In the genomic region with DNA sequence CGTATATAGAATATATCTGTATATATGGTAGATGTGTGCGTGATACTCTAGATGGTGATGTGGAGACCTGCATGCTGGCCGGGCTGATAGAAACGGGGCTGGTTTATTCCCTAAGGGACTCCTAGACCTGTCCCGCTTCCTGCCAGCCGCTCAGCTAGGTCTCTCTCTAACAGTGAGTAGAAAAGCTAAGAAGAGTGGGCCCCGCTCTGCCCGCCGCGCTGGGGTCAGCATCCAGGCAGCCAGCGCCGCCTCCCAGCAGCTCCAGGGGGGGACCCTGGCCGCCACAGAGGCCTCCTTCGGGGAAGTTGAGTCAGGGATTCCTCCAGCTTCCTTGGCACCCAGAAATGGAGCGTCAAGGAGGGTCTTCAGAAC, we compare ENCODE assay signal across 8 cellular contexts. TPM values are rescaled to one million over a fixed set of nuclear protein-coding genes. Genes with fewer than 3 reads are reported as not detected.
DNase-seq lines count a peak whose midpoint lies in the region; ATAC-seq, FAIRE-seq and TF ChIP-seq lines count a peak whose summit lies in the region.

No MANE protein-coding gene starts in this region.

- H2AFZ ChIP-seq in astrocyte (ENCODE audit: low read depth, low read length): no peak overlapping the region

- POLR2A ChIA-PET in CD4-positive, alpha-beta memory T cell (lab: Charles Lee; ENCODE audit: partially characterized antibody): interaction anchor here (0.7 to 2.0 kb wide), 11 partner anchors 8 to 143 kb away, joined by 3 to 10 read pairs (median 4); partner anchors contain the start of gene ST6GALNAC2

- H3K9ac ChIP-seq in astrocyte (ENCODE audit: low read length): no peak overlapping the region

- intact Hi-C loops in CD4-positive, alpha-beta memory T cell (cut with micrococcal nuclease): no loop called here

- no peaks in the 10 kb centered on the region for H3K27me3 ChIP-seq in CD4-positive, alpha-beta memory T cell (ENCODE audit: insufficient read depth, low read length)
- no peaks in the 10 kb centered on the region for H3K27me3 ChIP-seq in astrocyte (ENCODE audit: insufficient read depth, low read length)

- no peaks in the 10 kb centered on the region for H3K9me3 ChIP-seq in CD4-positive, alpha-beta memory T cell (ENCODE audit: control insufficient read depth in 1 of 2, low read length in 2 of 2)
- no peaks in the 10 kb centered on the region for H3K9me3 ChIP-seq in astrocyte (ENCODE audit: insufficient read depth, low read depth, low read length)

- H3K79me2 ChIP-seq in astrocyte (ENCODE audit: insufficient read depth, low read length): no peaks in the 10 kb centered on the region

- FAIRE-seq in astrocyte (lab: Jason Lieb, UNC): no peak

- H4K20me1 ChIP-seq in astrocyte (ENCODE audit: insufficient read depth, low read length): no peaks in the 10 kb centered on the region

- H3K4me3 ChIP-seq in CD4-positive, alpha-beta memory T cell (ENCODE audit: low read length in 2 of 2): no peak overlapping the region
- no peak overlapping the region for H3K4me3 ChIP-seq in astrocyte (ENCODE audit: insufficient read depth, low read depth, low read length)

- H3K36me3 Mint-ChIP-seq in CD4-positive, alpha-beta memory T cell: no peaks in the 10 kb centered on the region
- peaks cover 3% of the 10 kb centered on the region for H3K36me3 Mint-ChIP-seq in astrocyte (ENCODE audit: low read depth, unreplicated experiment)
- H3K36me3 Mint-ChIP-seq in naive B cell: no peaks in the 10 kb centered on the region
- no peaks in the 10 kb centered on the region for H3K36me3 Mint-ChIP-seq in activated CD8-positive, alpha-beta memory T cell treated with anti-CD3 and anti-CD28 coated beads, Interleukin-2, amount 10 ng/mL, durations not matched to agents 7 days and 5 days

- H3K27ac Mint-ChIP-seq in CD4-positive, alpha-beta memory T cell: peak overlapping the region in 6 of 7 donors; percentile 40 to 90 (median 82)
- H3K27ac Mint-ChIP-seq in astrocyte (ENCODE audit: unreplicated experiment) (no peak overlapping the region), naive B cell (peak overlapping the region; percentile 91 to 99 (median 94))
- H3K27ac Mint-ChIP-seq in activated CD8-positive, alpha-beta memory T cell treated with anti-CD3 and anti-CD28 coated beads, Interleukin-2, amount 10 ng/mL, durations not matched to agents 7 days and 5 days: no peak overlapping the region

- peak overlapping the region; percentile 77 for H3K4me2 ChIP-seq in astrocyte (ENCODE audit: low read length)

- H3K36me3 ChIP-seq in CD4-positive, alpha-beta memory T cell (ENCODE audit: insufficient read depth, low read length): no peaks in the 10 kb centered on the region
- H3K36me3 ChIP-seq in astrocyte (ENCODE audit: insufficient read depth, low read length): no peaks in the 10 kb centered on the region

- DNase-seq in CD4-positive, alpha-beta memory T cell: peak in 1 of 5 donors; percentile 12
- no peak for DNase-seq in astrocyte (ENCODE audit: low read depth)
- no peak for DNase-seq in naive B cell
- no peak for DNase-seq in activated CD8-positive, alpha-beta memory T cell treated with anti-CD3 and anti-CD28 coated beads, Interleukin-2, amount 10 ng/mL, durations not matched to agents 7 days and 5 days
- DNase-seq in DMS114 treated with DMSO at 0.1 percent for 48 hours (lab: John Stamatoyannopoulos, UW; ENCODE audit: unreplicated experiment): no peak
- DNase-seq in GF-D8 (lab: John Stamatoyannopoulos, UW): no peak
- DNase-seq in activated CD8-positive, alpha-beta memory T cell treated with anti-CD3 and anti-CD28 coated beads, Interleukin-2, amount 50 U/mL, for 48 hours: no peak

- TF ChIP-seq CTCF in astrocyte (IDR thresholded peaks at IDR 0.05; ENCODE audit: insufficient read depth, low read depth, low read length): no peak

- peaks cover 29% of the 10 kb centered on the region for H3K4me1 ChIP-seq in CD4-positive, alpha-beta memory T cell (ENCODE audit: insufficient read depth, low read length)
- H3K4me1 ChIP-seq in astrocyte (ENCODE audit: insufficient read depth, low read length): peaks cover 50% of the 10 kb centered on the region

- H3K4me3 Mint-ChIP-seq in CD4-positive, alpha-beta memory T cell: peak overlapping the region in 5 of 8 donors; percentile 38 to 83 (median 55)
- no peak overlapping the region for H3K4me3 Mint-ChIP-seq in astrocyte (ENCODE audit: unreplicated experiment)
- peak overlapping the region; percentile 77 to 95 (median 90) for H3K4me3 Mint-ChIP-seq in naive B cell
- H3K4me3 Mint-ChIP-seq in activated CD8-positive, alpha-beta memory T cell treated with anti-CD3 and anti-CD28 coated beads, Interleukin-2, amount 10 ng/mL, durations not matched to agents 7 days and 5 days: no peak overlapping the region

- ATAC-seq in HG02759 (IDR thresholded peaks at IDR 0.05; ENCODE audit: unreplicated experiment): peak; percentile 30
- peak; percentile 63 to 64 for ATAC-seq in naive B cell (ENCODE audit: low read depth in 2 of 2)
- no peak for ATAC-seq in activated CD8-positive, alpha-beta memory T cell treated with anti-CD3 and anti-CD28 coated beads, Interleukin-2, amount 10 ng/mL, durations not matched to agents 7 days and 5 days

- no peaks in the 10 kb centered on the region for H3K9me3 Mint-ChIP-seq in CD4-positive, alpha-beta memory T cell
- H3K9me3 Mint-ChIP-seq in astrocyte (ENCODE audit: unreplicated experiment) (no peaks in the 10 kb centered on the region), naive B cell (no peaks in the 10 kb centered on the region)
- H3K9me3 Mint-ChIP-seq in activated CD8-positive, alpha-beta memory T cell treated with anti-CD3 and anti-CD28 coated beads, Interleukin-2, amount 10 ng/mL, durations not matched to agents 7 days and 5 days (ENCODE audit: low read depth): no peaks in the 10 kb centered on the region

- H3K27me3 Mint-ChIP-seq in CD4-positive, alpha-beta memory T cell: no peaks in the 10 kb centered on the region
- peaks cover 2% of the 10 kb centered on the region for H3K27me3 Mint-ChIP-seq in astrocyte (ENCODE audit: low read depth, unreplicated experiment)
- peaks cover 0 to 1% (median 0%) of the 10 kb centered on the region in 3 donors for H3K27me3 Mint-ChIP-seq in naive B cell
- H3K27me3 Mint-ChIP-seq in activated CD8-positive, alpha-beta memory T cell treated with anti-CD3 and anti-CD28 coated beads, Interleukin-2, amount 10 ng/mL, durations not matched to agents 7 days and 5 days: peaks cover 5% of the 10 kb centered on the region

- CTCF ChIA-PET in CD4-positive, alpha-beta memory T cell (lab: Charles Lee; ENCODE audit: partially characterized antibody): interaction anchor here (0.6 to 2.2 kb wide), 9 partner anchors 10 to 186 kb away, joined by 3 to 14 read pairs (median 6); no protein-coding TSS in a partner anchor
- CTCF ChIA-PET in activated CD8-positive, alpha-beta memory T cell treated with anti-CD3 and anti-CD28 coated beads, Interleukin-2, amount 10 ng/mL, durations not matched to agents 7 days and 5 days (lab: Charles Lee): interaction anchor here (0.7 to 3.2 kb wide), 10 partner anchors 8 to 96 kb away, joined by 3 to 19 read pairs (median 3); partner anchors contain the start of gene CYGB

- H3K4me1 Mint-ChIP-seq in CD4-positive, alpha-beta memory T cell: peaks cover 15 to 38% (median 26%) of the 10 kb centered on the region in 4 donors
- H3K4me1 Mint-ChIP-seq in astrocyte (ENCODE audit: low read depth, unreplicated experiment) (peaks cover 19% of the 10 kb centered on the region), naive B cell (peaks cover 38 to 62% (median 56%) of the 10 kb centered on the region in 3 donors)
- H3K4me1 Mint-ChIP-seq in activated CD8-positive, alpha-beta memory T cell treated with anti-CD3 and anti-CD28 coated beads, Interleukin-2, amount 10 ng/mL, durations not matched to agents 7 days and 5 days: peaks cover 16% of the 10 kb centered on the region

- H3K27ac ChIP-seq in CD4-positive, alpha-beta memory T cell (ENCODE audit: low read depth, low read length): peak overlapping the region; percentile 4
- H3K27ac ChIP-seq in astrocyte (ENCODE audit: low read depth, low read length): peak overlapping the region; percentile 2

RNA-seq across cellular contexts. Expression of gene CYGB, which starts 9.4 kb away (rescaled TPM):
- total RNA-seq in CD4-positive, alpha-beta memory T cell: not detected
- polyA plus RNA-seq in CD4-positive, alpha-beta memory T cell: not detected
- total RNA-seq in astrocyte: 20.5 and 29.2 TPM in 2 replicates
- 1 to 10 TPM in 2 of 6 donors, under 1 TPM in 4; 0.21 to 2.4 (median 0.79) TPM for polyA plus RNA-seq in naive B cell (ENCODE audit: low read depth in 6 of 6)
- not detected for total RNA-seq in activated CD8-positive, alpha-beta memory T cell treated with anti-CD3 and anti-CD28 coated beads, Interleukin-2, amount 10 ng/mL, durations not matched to agents 7 days and 5 days

RNA-seq across cellular contexts. Expression of gene PRCD, which starts 11.7 kb away (rescaled TPM):
- total RNA-seq in CD4-positive, alpha-beta memory T cell: not detected
- not detected for polyA plus RNA-seq in CD4-positive, alpha-beta memory T cell
- total RNA-seq in astrocyte: 1.5 and 2.2 TPM in 2 replicates
- 10 to 100 TPM; 21.6 to 54.4 (median 34.3) TPM for polyA plus RNA-seq in naive B cell (ENCODE audit: low read depth in 6 of 6)
- total RNA-seq in activated CD8-positive, alpha-beta memory T cell treated with anti-CD3 and anti-CD28 coated beads, Interleukin-2, amount 10 ng/mL, durations not matched to agents 7 days and 5 days: not detected

RNA-seq across cellular contexts. Expression of gene RHBDF2, which starts 26.9 kb away (rescaled TPM):
- total RNA-seq in CD4-positive, alpha-beta memory T cell: 10 to 100 TPM; 50.0 to 62.2 TPM
- 10 to 100 TPM in 1 of 2 donors, 1 to 10 TPM in 1; 5.4 to 15.2 TPM for polyA plus RNA-seq in CD4-positive, alpha-beta memory T cell
- 27.0 and 30.7 TPM in 2 replicates for total RNA-seq in astrocyte
- 100 to 1,000 TPM in 1 of 6 donors, 10 to 100 TPM in 5; 44.0 to 148 (median 51.7) TPM for polyA plus RNA-seq in naive B cell (ENCODE audit: low read depth in 6 of 6)
- total RNA-seq in activated CD8-positive, alpha-beta memory T cell treated with anti-CD3 and anti-CD28 coated beads, Interleukin-2, amount 10 ng/mL, durations not matched to agents 7 days and 5 days: 10 to 100 TPM; 29.6 to 42.1 TPM

RNA-seq across cellular contexts. Expression of gene ST6GALNAC2, which starts 57.5 kb away (rescaled TPM):
- total RNA-seq in CD4-positive, alpha-beta memory T cell: 1 to 10 TPM; 3.3 to 3.6 TPM
- polyA plus RNA-seq in CD4-positive, alpha-beta memory T cell: 1 to 10 TPM in 1 of 2 donors, under 1 TPM in 1; 0.95 to 2.4 TPM
- total RNA-seq in astrocyte: 0.79 TPM in 1 of 2 replicates, not detected in the other
- polyA plus RNA-seq in naive B cell (ENCODE audit: low read depth in 6 of 6): 1 to 10 TPM in 1 of 6 donors, under 1 TPM in 4, not detected in 1; 0.22 to 1.0 (median 0.48) TPM
- total RNA-seq in activated CD8-positive, alpha-beta memory T cell treated with anti-CD3 and anti-CD28 coated beads, Interleukin-2, amount 10 ng/mL, durations not matched to agents 7 days and 5 days: not detected

Comparison
In these comparisons a context has a peak if more than half of its experiments do, and no peak if none do; other contexts are left out.
1. H3K27ac Mint-ChIP-seq: peak in CD4-positive, alpha-beta memory T cell (6 of 7) and naive B cell (6 of 6); none in astrocyte (single experiment) and activated CD8-positive, alpha-beta memory T cell treated with anti-CD3 and anti-CD28 coated beads, Interleukin-2, amount 10 ng/mL, durations not matched to agents 7 days and 5 days (single experiment).
2. H3K4me3 Mint-ChIP-seq: peak in CD4-positive, alpha-beta memory T cell (5 of 8) and naive B cell (8 of 8); none in astrocyte (single experiment) and activated CD8-positive, alpha-beta memory T cell treated with anti-CD3 and anti-CD28 coated beads, Interleukin-2, amount 10 ng/mL, durations not matched to agents 7 days and 5 days (single experiment).
3. RNA of gene CYGB, which starts 9.4 kb away (total RNA-seq): 20.5 to 29.2 TPM in astrocyte; not detected in CD4-positive, alpha-beta memory T cell and not detected in activated CD8-positive, alpha-beta memory T cell treated with anti-CD3 and anti-CD28 coated beads, Interleukin-2, amount 10 ng/mL, durations not matched to agents 7 days and 5 days; every median in the first group is over 10 times any median in the second.